Comparison of ENCODE assay signal across 11 cellular contexts in the genomic region with DNA sequence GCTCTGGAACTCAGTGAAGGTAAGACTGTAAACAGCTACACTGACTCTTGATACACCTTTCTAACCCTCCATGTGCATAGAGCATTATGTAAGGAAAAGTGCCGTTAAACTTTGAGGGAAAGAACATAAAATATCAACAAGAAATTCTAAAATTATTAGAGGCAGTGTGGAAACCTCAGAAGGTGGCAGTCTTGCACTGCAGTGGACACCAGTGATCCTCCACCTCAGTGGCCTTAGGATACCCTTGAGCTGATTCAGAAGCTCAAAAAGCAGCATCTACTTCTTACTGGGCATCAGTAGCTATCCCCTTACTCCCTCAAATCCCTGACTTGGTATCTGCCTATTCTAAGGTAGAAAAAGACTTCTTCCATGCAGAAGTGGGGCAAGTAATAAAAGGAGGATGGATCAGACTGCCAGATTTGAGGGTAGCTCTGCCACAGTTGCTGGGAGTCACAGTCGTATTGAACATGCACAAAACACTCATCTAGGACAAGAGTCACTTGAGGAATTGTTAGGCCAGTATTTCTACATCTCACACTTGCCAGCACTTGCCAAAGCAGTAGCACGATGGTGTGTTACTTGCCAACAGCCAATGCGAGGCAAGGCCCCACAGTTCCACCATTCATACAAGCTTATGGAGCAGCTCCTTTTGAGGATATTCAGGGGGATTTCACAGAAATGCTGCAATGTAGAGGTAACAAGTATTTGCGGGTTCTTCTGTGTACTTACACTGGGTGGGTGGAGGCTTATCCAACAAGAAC.
"Had no signal": no experiment of that assay in that cellular context is flagged by ENCODE, and none has a peak within 500 bp of the region (broad histone marks: within the 10 kb centered on the region; RNA-seq: fewer than 3 reads in every experiment).

No MANE protein-coding gene starts in this region.

- H3K36me3 Mint-ChIP-seq: activated naive CD4-positive, alpha-beta T cell treated with anti-CD3 and anti-CD28 coated beads, Interleukin-2, amount 50 U/mL, for 24 hours had no signal

- H3K27ac Mint-ChIP-seq: activated naive CD4-positive, alpha-beta T cell treated with anti-CD3 and anti-CD28 coated beads, Interleukin-2, amount 50 U/mL, for 24 hours; activated T-helper 2 cell treated with anti-CD3 and anti-CD28 coated beads, Interferon-gamma antibody, Interleukin-2, Interleukin-4, amounts not matched to agents 10 μg/mL and 5 μg/mL and 100 μg/mL, durations not matched to agents 14 hours and 24 hours and 36 hours; nephron; T-helper 17 cell had no signal

- H3K36me3 ChIP-seq: prostate gland had no signal

- H3K4me3 Mint-ChIP-seq: activated naive CD4-positive, alpha-beta T cell treated with anti-CD3 and anti-CD28 coated beads, Interleukin-2, amount 50 U/mL, for 24 hours; central memory CD8-positive, alpha-beta T cell; nephron; T-helper 17 cell had no signal

- H3K4me3 ChIP-seq: prostate gland had no signal

- H3K4me1 Mint-ChIP-seq: activated naive CD4-positive, alpha-beta T cell treated with anti-CD3 and anti-CD28 coated beads, Interleukin-2, amount 50 U/mL, for 24 hours; central memory CD8-positive, alpha-beta T cell; nephron; T-helper 17 cell had no signal

- H3K9me3 Mint-ChIP-seq: activated naive CD4-positive, alpha-beta T cell treated with anti-CD3 and anti-CD28 coated beads, Interleukin-2, amount 50 U/mL, for 24 hours; activated T-helper 2 cell treated with anti-CD3 and anti-CD28 coated beads, Interferon-gamma antibody, Interleukin-2, Interleukin-4, amounts not matched to agents 10 μg/mL and 5 μg/mL and 100 μg/mL, durations not matched to agents 14 hours and 24 hours and 36 hours; nephron had no signal

- ATAC-seq: activated CD4-positive, CD25-positive, alpha-beta regulatory T cell treated with anti-CD3 and anti-CD28 coated beads, Interleukin-2, amount 50 U/mL, for 24 hours; sciatic nerve; T-helper 17 cell had no signal

- H3K9me3 ChIP-seq: prostate gland had no signal

- H3K4me1 ChIP-seq: prostate gland had no signal

- H3K27me3 Mint-ChIP-seq: T-helper 17 cell had no signal

- DNase-seq: effector memory CD4-positive, alpha-beta T cell; occipital lobe; stimulated activated naive CD4-positive, alpha-beta T cell treated with Interleukin-2 at 50 U/mL for 16 hours; T-helper 17 cell had no signal

- H3K27ac ChIP-seq: prostate gland had no signal
